15 cellular contexts compared by ENCODE assay signal in the genomic region with DNA sequence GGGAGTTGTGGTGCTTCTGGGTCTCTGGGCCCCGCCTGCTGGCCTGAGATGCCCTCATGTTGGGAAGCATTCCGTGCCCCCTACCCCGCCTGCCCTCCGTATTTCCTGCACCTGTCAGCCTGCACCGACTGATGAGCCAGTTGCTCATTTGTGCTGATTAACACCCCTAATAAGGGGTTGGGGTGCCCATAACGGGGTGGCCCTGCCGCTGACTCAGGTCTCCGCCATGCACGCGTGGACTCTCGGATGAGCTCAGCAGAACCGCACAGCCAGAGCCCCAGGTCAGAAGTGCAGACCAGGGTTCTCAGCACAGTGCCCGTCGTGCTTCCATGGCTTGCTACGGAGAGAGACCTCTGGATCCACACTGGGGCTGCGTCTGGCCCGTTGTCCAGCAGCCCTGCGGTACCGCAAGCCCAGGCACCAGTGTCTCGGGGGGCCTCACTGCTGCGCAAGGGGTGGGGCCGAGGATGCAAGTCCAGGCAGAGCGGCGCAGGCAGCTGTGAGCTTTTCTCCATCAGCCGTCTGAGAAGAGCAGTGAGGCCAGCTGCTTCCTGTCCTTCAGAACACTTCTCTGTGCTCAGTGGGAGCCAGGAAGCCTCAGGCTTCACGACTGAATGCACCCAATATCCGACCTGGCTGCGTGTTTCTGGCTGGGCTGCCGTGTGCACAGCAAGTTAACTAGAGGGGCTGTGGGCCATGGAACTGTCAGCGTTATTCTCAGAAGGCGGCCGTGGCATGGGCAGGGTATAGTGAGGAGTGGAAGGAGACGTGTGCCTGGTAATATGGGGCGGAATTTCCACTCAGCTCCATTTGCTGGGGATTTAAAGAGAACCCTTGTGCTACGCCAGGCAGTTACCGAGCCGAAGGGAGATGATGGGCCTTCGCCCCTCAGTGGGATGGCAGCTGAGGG. TPM values are rescaled to one million over a fixed set of nuclear protein-coding genes. Genes with fewer than 3 reads are reported as not detected.
DNase-seq lines count a peak whose midpoint lies in the region; ATAC-seq and TF ChIP-seq lines count a peak whose summit lies in the region.
"Had no signal": no experiment of that assay in that cellular context is flagged by ENCODE, and none has a peak within 500 bp of the region (broad histone marks: within the 10 kb centered on the region; RNA-seq: fewer than 3 reads in every experiment).

No MANE protein-coding gene starts in this region.

- H3K9me3 ChIP-seq in right atrium auricular region (no peaks in the 10 kb centered on the region), PC-3 (ENCODE audit: low read length) (no peaks in the 10 kb centered on the region)
- no peaks in the 10 kb centered on the region for H3K9me3 ChIP-seq in effector memory CD4-positive, alpha-beta T cell (ENCODE audit: control insufficient read depth, low read length)
- H3K9me3 ChIP-seq: HAP-1, stomach had no signal

- no peaks in the 10 kb centered on the region for H3K9me3 Mint-ChIP-seq in activated T-helper 1 cell treated with anti-CD3 and anti-CD28 coated beads, Interleukin-12 subunit alpha, Interleukin-12 subunit beta, Interleukin-2, Interleukin-4 antibody, amounts not matched to agents 30 ng/mL and 10 ng/mL and 1 ng/mL, durations not matched to agents 14 hours and 24 hours and 36 hours
- H3K9me3 Mint-ChIP-seq: naive thymus-derived CD4-positive, alpha-beta T cell had no signal

- H3K4me2 ChIP-seq in PC-3 (ENCODE audit: low read length), result no peak overlapping the region

- TF ChIP-seq CTCF in right atrium auricular region (IDR thresholded peaks at IDR 0.05) (no peak), RWPE1 (conservative IDR thresholded peaks at IDR 0.05; ENCODE audit: low read depth) (no peak), PC-3 (conservative IDR thresholded peaks at IDR 0.05; ENCODE audit: low read depth, low read length) (no peak)

- no peak overlapping the region for H2AFZ ChIP-seq in PC-3 (ENCODE audit: low read length)

- H3K36me3 Mint-ChIP-seq in activated T-helper 1 cell treated with anti-CD3 and anti-CD28 coated beads, Interleukin-12 subunit alpha, Interleukin-12 subunit beta, Interleukin-2, Interleukin-4 antibody, amounts not matched to agents 30 ng/mL and 10 ng/mL and 1 ng/mL, durations not matched to agents 14 hours and 24 hours and 36 hours (ENCODE audit: low read depth), result peaks cover 31% of the 10 kb centered on the region

- H4K20me1 ChIP-seq in PC-3 (ENCODE audit: low read length), result no peaks in the 10 kb centered on the region

- CTCF ChIA-PET in RWPE1 (lab: Yijun Ruan, JAX) (interaction anchor here (0.8 kb wide), 1 partner anchor 95 kb away, joined by 3 read pairs; no protein-coding TSS in a partner anchor), PC-3 (lab: Charles Lee) (no interaction called here)

- H3K79me2 ChIP-seq in PC-3 (ENCODE audit: low read length), result no peaks in the 10 kb centered on the region

- H3K4me1 ChIP-seq in right atrium auricular region (no peaks in the 10 kb centered on the region), PC-3 (ENCODE audit: insufficient read depth, low read length) (peaks cover 18% of the 10 kb centered on the region)
- no peaks in the 10 kb centered on the region for H3K4me1 ChIP-seq in effector memory CD4-positive, alpha-beta T cell (ENCODE audit: control insufficient read depth, insufficient read depth, low read length, poor library complexity, severe bottlenecking)
- H3K4me1 ChIP-seq: HAP-1, stomach had no signal

- no TSS peak for BruUV-seq in PC-3 (replicated peaks; lab: Mats Ljungman, UMichigan)

- DNase-seq in left cardiac atrium (peak; percentile 8), right atrium auricular region (ENCODE audit: low spot score) (no peak), RWPE1 (ENCODE audit: low spot score) (no peak), PC-3 (no peak), NCI-H82 (lab: John Stamatoyannopoulos, UW) (no peak)
- no peak for DNase-seq in effector memory CD4-positive, alpha-beta T cell
- DNase-seq in activated T-helper 1 cell treated with anti-CD3 and anti-CD28 coated beads, Interleukin-12 subunit alpha, Interleukin-12 subunit beta, Interleukin-2, Interleukin-4 antibody, amounts not matched to agents 30 ng/mL and 10 ng/mL and 1 ng/mL, durations not matched to agents 14 hours and 24 hours and 36 hours (ENCODE audit: low spot score), result no peak
- DNase-seq: activated CD4-positive, CD25-positive, alpha-beta regulatory T cell treated with anti-CD3 and anti-CD28 coated beads, Interleukin-2, amount 50 U/mL, for 72 hours; activated naive CD4-positive, alpha-beta T cell; hypothalamus; naive thymus-derived CD4-positive, alpha-beta T cell; stomach had no signal

- H3K4me3 ChIP-seq in right atrium auricular region, result no peak overlapping the region
- H3K4me3 ChIP-seq in PC-3 (ENCODE audit: low read length), result no peak overlapping the region
- H3K4me3 ChIP-seq in effector memory CD4-positive, alpha-beta T cell (ENCODE audit: insufficient read depth, low read depth, low read length, poor library complexity, severe bottlenecking), result no peak overlapping the region
- H3K4me3 ChIP-seq: HAP-1, K562, stomach had no signal

- intact Hi-C loops in left cardiac atrium (cut with DNase I), result no loop called here
- intact Hi-C loops in PC-3 (cut with micrococcal nuclease), result no loop called here
- intact Hi-C loops in activated T-helper 1 cell treated with anti-CD3 and anti-CD28 coated beads, Interleukin-12 subunit alpha, Interleukin-12 subunit beta, Interleukin-2, Interleukin-4 antibody, amounts not matched to agents 30 ng/mL and 10 ng/mL and 1 ng/mL, durations not matched to agents 14 hours and 24 hours and 36 hours (cut with micrococcal nuclease), result no loop called here

- no peaks in the 10 kb centered on the region for H3K9me2 ChIP-seq in PC-3 (replicated peaks; ENCODE audit: low read length)

- H3K27ac Mint-ChIP-seq in activated T-helper 1 cell treated with anti-CD3 and anti-CD28 coated beads, Interleukin-12 subunit alpha, Interleukin-12 subunit beta, Interleukin-2, Interleukin-4 antibody, amounts not matched to agents 30 ng/mL and 10 ng/mL and 1 ng/mL, durations not matched to agents 14 hours and 24 hours and 36 hours, result no peak overlapping the region
- H3K27ac Mint-ChIP-seq: naive thymus-derived CD4-positive, alpha-beta T cell had no signal

- H3K36me3 ChIP-seq in right atrium auricular region (peaks cover 57% of the 10 kb centered on the region), PC-3 (ENCODE audit: low read depth, low read length) (peaks cover 36% of the 10 kb centered on the region)
- H3K36me3 ChIP-seq in effector memory CD4-positive, alpha-beta T cell (ENCODE audit: control insufficient read depth, insufficient read depth, low read length), result peaks cover 40% of the 10 kb centered on the region

- H3K4me1 Mint-ChIP-seq in activated T-helper 1 cell treated with anti-CD3 and anti-CD28 coated beads, Interleukin-12 subunit alpha, Interleukin-12 subunit beta, Interleukin-2, Interleukin-4 antibody, amounts not matched to agents 30 ng/mL and 10 ng/mL and 1 ng/mL, durations not matched to agents 14 hours and 24 hours and 36 hours (ENCODE audit: low read depth), result no peaks in the 10 kb centered on the region
- H3K4me1 Mint-ChIP-seq: naive thymus-derived CD4-positive, alpha-beta T cell had no signal

- no peaks in the 10 kb centered on the region for H3K27me3 ChIP-seq in right atrium auricular region
- no peaks in the 10 kb centered on the region for H3K27me3 ChIP-seq in PC-3 (ENCODE audit: low read length)
- H3K27me3 ChIP-seq in effector memory CD4-positive, alpha-beta T cell (replicated peaks; ENCODE audit: control insufficient read depth, insufficient read depth, low read length, poor library complexity, severe bottlenecking), result no peaks in the 10 kb centered on the region
- H3K27me3 ChIP-seq: stomach had no signal

- no peak overlapping the region for H3K4me3 Mint-ChIP-seq in activated T-helper 1 cell treated with anti-CD3 and anti-CD28 coated beads, Interleukin-12 subunit alpha, Interleukin-12 subunit beta, Interleukin-2, Interleukin-4 antibody, amounts not matched to agents 30 ng/mL and 10 ng/mL and 1 ng/mL, durations not matched to agents 14 hours and 24 hours and 36 hours
- H3K4me3 Mint-ChIP-seq: naive thymus-derived CD4-positive, alpha-beta T cell had no signal

- ATAC-seq in left cardiac atrium, result no peak
- ATAC-seq in HG03460 (IDR thresholded peaks at IDR 0.05; ENCODE audit: unreplicated experiment), result peak; percentile 82
- ATAC-seq in PC-3, result no peak
- ATAC-seq: K562; naive thymus-derived CD4-positive, alpha-beta T cell had no signal

- POLR2A ChIA-PET in RWPE1 (lab: Yijun Ruan, JAX; ENCODE audit: low non-redundant PET) (no interaction called here), PC-3 (lab: Charles Lee; ENCODE audit: unreplicated experiment) (no interaction called here)

- H3K27ac ChIP-seq in right atrium auricular region (no peak overlapping the region), RWPE1 (peak overlapping the region; percentile 61; the same call in 1 of the 2 replicates), PC-3 (ENCODE audit: low read length) (no peak overlapping the region)
- no peak overlapping the region for H3K27ac ChIP-seq in effector memory CD4-positive, alpha-beta T cell (ENCODE audit: insufficient read depth, low read length, poor library complexity, severe bottlenecking)
- H3K27ac ChIP-seq: stomach had no signal

- H3F3A ChIP-seq in PC-3 (ENCODE audit: low read length, unreplicated experiment), result no peaks in the 10 kb centered on the region

- no peaks in the 10 kb centered on the region for H3K27me3 Mint-ChIP-seq in activated T-helper 1 cell treated with anti-CD3 and anti-CD28 coated beads, Interleukin-12 subunit alpha, Interleukin-12 subunit beta, Interleukin-2, Interleukin-4 antibody, amounts not matched to agents 30 ng/mL and 10 ng/mL and 1 ng/mL, durations not matched to agents 14 hours and 24 hours and 36 hours (ENCODE audit: insufficient read depth)
- H3K27me3 Mint-ChIP-seq: naive thymus-derived CD4-positive, alpha-beta T cell had no signal

- H3K9ac ChIP-seq in PC-3 (ENCODE audit: low read length), result no peak overlapping the region

RNA-seq across cellular contexts. Expression of gene MTG2, which starts 18.6 kb away (rescaled TPM):
- total RNA-seq in left cardiac atrium, result 10 to 100 TPM; 19.1 to 28.9 TPM
- 10 to 100 TPM; 20.7 to 24.1 TPM for total RNA-seq in right atrium auricular region
- total RNA-seq in PC-3 (2014; rRNA removed), result 33.9 and 40.5 TPM in 2 replicates
- total RNA-seq in activated T-helper 1 cell treated with anti-CD3 and anti-CD28 coated beads, Interleukin-12 subunit alpha, Interleukin-12 subunit beta, Interleukin-2, Interleukin-4 antibody, amounts not matched to agents 30 ng/mL and 10 ng/mL and 1 ng/mL, durations not matched to agents 14 hours and 24 hours and 36 hours, result 45.4 and 46.3 TPM in 2 replicates

RNA-seq across cellular contexts. Expression of gene HRH3, which starts 18.6 kb away (rescaled TPM):
- not detected for total RNA-seq in left cardiac atrium
- not detected for total RNA-seq in right atrium auricular region
- total RNA-seq in PC-3 (2014; rRNA removed), result not detected in 2 replicates
- total RNA-seq in activated T-helper 1 cell treated with anti-CD3 and anti-CD28 coated beads, Interleukin-12 subunit alpha, Interleukin-12 subunit beta, Interleukin-2, Interleukin-4 antibody, amounts not matched to agents 30 ng/mL and 10 ng/mL and 1 ng/mL, durations not matched to agents 14 hours and 24 hours and 36 hours, result not detected in 2 replicates
- total RNA-seq: K562; naive thymus-derived CD4-positive, alpha-beta T cell; stomach had no signal

RNA-seq across cellular contexts. Expression of gene OSBPL2, which starts 36.9 kb away (rescaled TPM):
- total RNA-seq in left cardiac atrium (10 to 100 TPM; 40.1 to 41.2 TPM), right atrium auricular region (10 to 100 TPM; 27.2 to 29.6 TPM), PC-3 (2014; rRNA removed) (32.5 and 39.7 TPM in 2 replicates)
- total RNA-seq in activated T-helper 1 cell treated with anti-CD3 and anti-CD28 coated beads, Interleukin-12 subunit alpha, Interleukin-12 subunit beta, Interleukin-2, Interleukin-4 antibody, amounts not matched to agents 30 ng/mL and 10 ng/mL and 1 ng/mL, durations not matched to agents 14 hours and 24 hours and 36 hours, result 27.0 and 31.6 TPM in 2 replicates

RNA-seq across cellular contexts. Expression of gene SS18L1, which starts 57.9 kb away (rescaled TPM):
- total RNA-seq in left cardiac atrium, result 1 to 10 TPM; 7.6 to 7.7 TPM
- 1 to 10 TPM; 8.3 to 9.0 TPM for total RNA-seq in right atrium auricular region
- 17.9 and 19.1 TPM in 2 replicates for total RNA-seq in PC-3 (2014; rRNA removed)
- total RNA-seq in activated T-helper 1 cell treated with anti-CD3 and anti-CD28 coated beads, Interleukin-12 subunit alpha, Interleukin-12 subunit beta, Interleukin-2, Interleukin-4 antibody, amounts not matched to agents 30 ng/mL and 10 ng/mL and 1 ng/mL, durations not matched to agents 14 hours and 24 hours and 36 hours, result 24.3 and 29.4 TPM in 2 replicates

RNA-seq across cellular contexts. Expression of gene PSMA7, which starts 58.2 kb away (rescaled TPM):
- 100 to 1,000 TPM; 174 to 210 TPM for total RNA-seq in left cardiac atrium
- 100 to 1,000 TPM; 258 to 313 TPM for total RNA-seq in right atrium auricular region
- total RNA-seq in PC-3 (2014; rRNA removed), result 751 and 808 TPM in 2 replicates
- total RNA-seq in activated T-helper 1 cell treated with anti-CD3 and anti-CD28 coated beads, Interleukin-12 subunit alpha, Interleukin-12 subunit beta, Interleukin-2, Interleukin-4 antibody, amounts not matched to agents 30 ng/mL and 10 ng/mL and 1 ng/mL, durations not matched to agents 14 hours and 24 hours and 36 hours, result 444 and 450 TPM in 2 replicates
